ENCODE assay signal across 17 cellular contexts in the genomic region with DNA sequence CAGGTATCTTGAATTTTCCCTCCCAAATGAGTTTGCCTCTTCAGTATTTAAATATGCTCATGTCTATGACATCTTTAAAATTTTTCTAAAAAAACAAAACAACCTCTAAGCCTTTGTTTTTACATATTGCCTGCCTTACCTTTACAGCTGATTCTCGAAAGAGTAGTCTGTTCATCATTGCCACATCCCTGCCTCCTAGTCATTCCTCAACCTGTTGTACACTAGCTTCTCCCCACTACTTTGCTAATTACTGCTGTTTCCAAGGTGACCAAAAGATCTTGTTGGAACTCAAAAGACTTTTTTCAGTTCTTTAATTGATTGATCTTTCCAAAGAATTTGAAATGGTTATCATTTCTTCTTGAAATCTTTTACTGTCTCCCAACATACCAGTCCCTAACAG. TPM values are rescaled to one million over a fixed set of nuclear protein-coding genes. Genes with fewer than 3 reads are reported as not detected.
DNase-seq lines count a peak whose midpoint lies in the region; ATAC-seq and TF ChIP-seq lines count a peak whose summit lies in the region.
"Had no signal": no experiment of that assay in that cellular context is flagged by ENCODE, and none has a peak within 500 bp of the region (broad histone marks: within the 10 kb centered on the region; RNA-seq: fewer than 3 reads in every experiment).

No MANE protein-coding gene starts in this region.

- no peak for TF ChIP-seq CTCF in 22Rv1 (IDR thresholded peaks at IDR 0.05)
- no peak for TF ChIP-seq CTCF in CD8-positive, alpha-beta T cell (IDR thresholded peaks at IDR 0.05)

- H3K36me3 ChIP-seq in CD8-positive, alpha-beta T cell (ENCODE audit: insufficient read depth, low read length) = no peaks in the 10 kb centered on the region
- H3K36me3 ChIP-seq: BLaER1, upper lobe of right lung had no signal

- H3K27ac ChIP-seq in 22Rv1 = peak overlapping the region; percentile 16; the same call in 1 of the 2 replicates
- H3K27ac ChIP-seq in CD8-positive, alpha-beta T cell (ENCODE audit: low read depth, low read length) = no peak overlapping the region
- H3K27ac ChIP-seq: upper lobe of right lung had no signal

- intact Hi-C loops in CD8-positive, alpha-beta T cell (cut with DNase I, micrococcal nuclease) = loop anchor here (2.0 to 10.0 kb wide), 9 partner anchors 263 to 1406 kb away; partner anchors contain the start of genes NUP155 (in 2 of the 2), BRIX1 (in 1 of the 2), CPLANE1 (in 1 of the 2) and DNAJC21 (in 1 of the 2)
- intact Hi-C loops in activated T-helper 1 cell treated with anti-CD3 and anti-CD28 coated beads, Interleukin-12 subunit alpha, Interleukin-12 subunit beta, Interleukin-2, Interleukin-4 antibody, amounts not matched to agents 30 ng/mL and 10 ng/mL and 1 ng/mL, durations not matched to agents 14 hours and 24 hours and 36 hours (cut with micrococcal nuclease) = loop anchor here (5.0 to 10.0 kb wide), 4 partner anchors 119 to 1129 kb away; partner anchors contain the start of genes IL7R, NUP155 and SPEF2

- peaks cover 22% of the 10 kb centered on the region for H3K4me1 ChIP-seq in CD8-positive, alpha-beta T cell (ENCODE audit: insufficient read depth, low read length)

- no peak for DNase-seq in CD8-positive, alpha-beta T cell
- DNase-seq in activated T-helper 1 cell treated with anti-CD3 and anti-CD28 coated beads, Interleukin-12 subunit alpha, Interleukin-12 subunit beta, Interleukin-2, Interleukin-4 antibody, amounts not matched to agents 30 ng/mL and 10 ng/mL and 1 ng/mL, durations not matched to agents 14 hours and 24 hours and 36 hours (ENCODE audit: low spot score) = no peak
- no peak for DNase-seq in naive B cell
- DNase-seq in globus pallidus (ENCODE audit: low spot score) = no peak
- DNase-seq: activated CD4-positive, alpha-beta T cell treated with anti-CD3 and anti-CD28 coated beads, Interleukin-2, amount 50 U/mL, for 48 hours; activated naive CD8-positive, alpha-beta T cell treated with anti-CD3 and anti-CD28 coated beads, Interleukin-2, amount 10 ng/mL, durations not matched to agents 7 days and 5 days; NCI-H2107; NCI-H82; occipital lobe; stimulated activated CD4-positive, alpha-beta T cell treated with anti-CD3 and anti-CD28 coated beads, Interleukin-4, amount 100 ng/mL, for 24 hours; upper lobe of right lung had no signal

- no peak overlapping the region for H3K27ac Mint-ChIP-seq in CD8-positive, alpha-beta T cell
- peak overlapping the region; percentile 42 for H3K27ac Mint-ChIP-seq in activated T-helper 1 cell treated with anti-CD3 and anti-CD28 coated beads, Interleukin-12 subunit alpha, Interleukin-12 subunit beta, Interleukin-2, Interleukin-4 antibody, amounts not matched to agents 30 ng/mL and 10 ng/mL and 1 ng/mL, durations not matched to agents 14 hours and 24 hours and 36 hours
- H3K27ac Mint-ChIP-seq in naive B cell = peak overlapping the region in 4 of 6 donors; percentile 6 to 95 (median 16)

- no peaks in the 10 kb centered on the region for H3K27me3 Mint-ChIP-seq in CD8-positive, alpha-beta T cell (ENCODE audit: low read depth)
- peaks cover 17% of the 10 kb centered on the region for H3K27me3 Mint-ChIP-seq in activated T-helper 1 cell treated with anti-CD3 and anti-CD28 coated beads, Interleukin-12 subunit alpha, Interleukin-12 subunit beta, Interleukin-2, Interleukin-4 antibody, amounts not matched to agents 30 ng/mL and 10 ng/mL and 1 ng/mL, durations not matched to agents 14 hours and 24 hours and 36 hours (ENCODE audit: insufficient read depth)
- no peaks in the 10 kb centered on the region for H3K27me3 Mint-ChIP-seq in naive B cell

- H3K9me3 Mint-ChIP-seq in CD8-positive, alpha-beta T cell = no peaks in the 10 kb centered on the region
- no peaks in the 10 kb centered on the region for H3K9me3 Mint-ChIP-seq in activated T-helper 1 cell treated with anti-CD3 and anti-CD28 coated beads, Interleukin-12 subunit alpha, Interleukin-12 subunit beta, Interleukin-2, Interleukin-4 antibody, amounts not matched to agents 30 ng/mL and 10 ng/mL and 1 ng/mL, durations not matched to agents 14 hours and 24 hours and 36 hours
- H3K9me3 Mint-ChIP-seq in naive B cell = no peaks in the 10 kb centered on the region
- H3K9me3 Mint-ChIP-seq: activated naive CD8-positive, alpha-beta T cell treated with anti-CD3 and anti-CD28 coated beads, Interleukin-2, amount 10 ng/mL, durations not matched to agents 7 days and 5 days had no signal

- H3K4me3 Mint-ChIP-seq in CD8-positive, alpha-beta T cell = peak overlapping the region; percentile 6
- peak overlapping the region; percentile 54 for H3K4me3 Mint-ChIP-seq in activated T-helper 1 cell treated with anti-CD3 and anti-CD28 coated beads, Interleukin-12 subunit alpha, Interleukin-12 subunit beta, Interleukin-2, Interleukin-4 antibody, amounts not matched to agents 30 ng/mL and 10 ng/mL and 1 ng/mL, durations not matched to agents 14 hours and 24 hours and 36 hours
- peak overlapping the region; percentile 4 to 97 (median 72) for H3K4me3 Mint-ChIP-seq in naive B cell

- H3K4me1 Mint-ChIP-seq in CD8-positive, alpha-beta T cell (ENCODE audit: low read depth) = peaks cover 38% of the 10 kb centered on the region
- peaks cover 31% of the 10 kb centered on the region for H3K4me1 Mint-ChIP-seq in activated T-helper 1 cell treated with anti-CD3 and anti-CD28 coated beads, Interleukin-12 subunit alpha, Interleukin-12 subunit beta, Interleukin-2, Interleukin-4 antibody, amounts not matched to agents 30 ng/mL and 10 ng/mL and 1 ng/mL, durations not matched to agents 14 hours and 24 hours and 36 hours (ENCODE audit: low read depth)
- peaks cover 24 to 36% (median 27%) of the 10 kb centered on the region in 3 donors for H3K4me1 Mint-ChIP-seq in naive B cell

- no peak for ATAC-seq in CD8-positive, alpha-beta T cell
- ATAC-seq in naive B cell (ENCODE audit: low read depth in 2 of 2) (no peak), GM18870 (IDR thresholded peaks at IDR 0.05; ENCODE audit: unreplicated experiment) (no peak)
- ATAC-seq in activated CD4-positive, CD25-positive, alpha-beta regulatory T cell treated with anti-CD3 and anti-CD28 coated beads, Interleukin-2, amount 50 U/mL, for 24 hours = no peak
- ATAC-seq: upper lobe of right lung had no signal

- POLR2A ChIA-PET in CD8-positive, alpha-beta T cell (lab: Charles Lee) = interaction anchor here (1.1 to 3.2 kb wide), 2 partner anchors 91 to 1395 kb away, joined by 10 to 43 read pairs; partner anchors contain the start of genes LMBRD2 and SKP2

- no peaks in the 10 kb centered on the region for H3K9me3 ChIP-seq in CD8-positive, alpha-beta T cell (ENCODE audit: low read length)
- H3K9me3 ChIP-seq: BLaER1, upper lobe of right lung had no signal

- no peaks in the 10 kb centered on the region for H3K27me3 ChIP-seq in CD8-positive, alpha-beta T cell (ENCODE audit: insufficient read depth, low read length)
- H3K27me3 ChIP-seq: BLaER1, upper lobe of right lung had no signal

- no peak overlapping the region for H3K4me3 ChIP-seq in CD8-positive, alpha-beta T cell (ENCODE audit: low read depth, low read length)
- H3K4me3 ChIP-seq: BLaER1, upper lobe of right lung had no signal

- CTCF ChIA-PET in CD8-positive, alpha-beta T cell (lab: Charles Lee) = interaction anchor here (1.6 kb wide), 1 partner anchor 7 kb away, joined by 3 read pairs; no protein-coding TSS in a partner anchor

- no peaks in the 10 kb centered on the region for H3K36me3 Mint-ChIP-seq in CD8-positive, alpha-beta T cell
- peaks cover 3% of the 10 kb centered on the region for H3K36me3 Mint-ChIP-seq in activated T-helper 1 cell treated with anti-CD3 and anti-CD28 coated beads, Interleukin-12 subunit alpha, Interleukin-12 subunit beta, Interleukin-2, Interleukin-4 antibody, amounts not matched to agents 30 ng/mL and 10 ng/mL and 1 ng/mL, durations not matched to agents 14 hours and 24 hours and 36 hours (ENCODE audit: low read depth)
- no peaks in the 10 kb centered on the region for H3K36me3 Mint-ChIP-seq in naive B cell
- H3K36me3 Mint-ChIP-seq: activated naive CD8-positive, alpha-beta T cell treated with anti-CD3 and anti-CD28 coated beads, Interleukin-2, amount 10 ng/mL, durations not matched to agents 7 days and 5 days had no signal

RNA-seq across cellular contexts. Expression of gene NADK2, which starts 1.9 kb away (rescaled TPM):
- total RNA-seq in CD8-positive, alpha-beta T cell = 10 to 100 TPM; 11.1 to 12.3 TPM
- 21.7 and 25.1 TPM in 2 replicates for total RNA-seq in activated T-helper 1 cell treated with anti-CD3 and anti-CD28 coated beads, Interleukin-12 subunit alpha, Interleukin-12 subunit beta, Interleukin-2, Interleukin-4 antibody, amounts not matched to agents 30 ng/mL and 10 ng/mL and 1 ng/mL, durations not matched to agents 14 hours and 24 hours and 36 hours
- polyA plus RNA-seq in naive B cell (ENCODE audit: low read depth in 6 of 6) = 1 to 10 TPM; 1.0 to 7.1 (median 4.2) TPM

RNA-seq across cellular contexts. Expression of gene RANBP3L, which starts 58.0 kb away (rescaled TPM):
- total RNA-seq in CD8-positive, alpha-beta T cell = not detected
- not detected in 2 replicates for total RNA-seq in activated T-helper 1 cell treated with anti-CD3 and anti-CD28 coated beads, Interleukin-12 subunit alpha, Interleukin-12 subunit beta, Interleukin-2, Interleukin-4 antibody, amounts not matched to agents 30 ng/mL and 10 ng/mL and 1 ng/mL, durations not matched to agents 14 hours and 24 hours and 36 hours
- polyA plus RNA-seq in naive B cell (ENCODE audit: low read depth in 6 of 6) = not detected
- total RNA-seq: activated naive CD8-positive, alpha-beta T cell treated with anti-CD3 and anti-CD28 coated beads, Interleukin-2, amount 10 ng/mL, durations not matched to agents 7 days and 5 days; Daoy; H1 had no signal
- polyA plus RNA-seq: H1 had no signal

Comparison
In these comparisons a context has a peak if more than half of its experiments do, and no peak if none do; other contexts are left out.
1. H3K4me3 Mint-ChIP-seq: peak in every context shown above with its lines; median percentile 72 in naive B cell; 54 in activated T-helper 1 cell treated with anti-CD3 and anti-CD28 coated beads, Interleukin-12 subunit alpha, Interleukin-12 subunit beta, Interleukin-2, Interleukin-4 antibody, amounts not matched to agents 30 ng/mL and 10 ng/mL and 1 ng/mL, durations not matched to agents 14 hours and 24 hours and 36 hours; 6 in CD8-positive, alpha-beta T cell.